In genomic region chrX:77572322-77572721, GRCh38 we compare ENCODE assay signal across 26 cellular contexts.
DNase-seq lines count a peak whose midpoint lies in the region; ATAC-seq and TF ChIP-seq lines count a peak whose summit lies in the region.
"Had no signal": no experiment of that assay in that cellular context is flagged by ENCODE, and none has a peak within 500 bp of the region (broad histone marks: within the 10 kb centered on the region; RNA-seq: fewer than 3 reads in every experiment).

No MANE protein-coding gene starts in this region.

- DNase-seq in AG10803 (ENCODE audit: low read depth) (peak; percentile 0), HS-27A (ENCODE audit: low read depth) (peak; percentile 17), amniotic epithelial cell (ENCODE audit: low read depth) (peak; percentile 8), fibroblast of mammary gland (ENCODE audit: low read depth) (peak; percentile 50), caudate nucleus (lab: John Stamatoyannopoulos, UW) (no peak), BE2C (no peak), iPS-NIHi11 (ENCODE audit: low spot score) (no peak)
- DNase-seq: activated CD4-positive, alpha-beta T cell treated with anti-CD3 and anti-CD28 coated beads for 4 hours; activated gamma-delta T cell treated with Interleukin-2 at 50 U/mL for 16 hours; activated T-cell treated with anti-CD3 and anti-CD28 coated beads, Interleukin-2, amount 50 U/mL, for 1 hour; AML-193; CD4-positive, alpha-beta memory T cell; DMS 273 treated with DMSO at 0.1 percent for 48 hours; gastrocnemius medialis; left colon; NCI-H1417; NCI-H2081 treated with DMSO at 0.1 percent for 48 hours; NCI-H82; pancreas; retina; stimulated activated CD4-positive, alpha-beta T cell treated with anti-CD3 and anti-CD28 coated beads, Interleukin-1b, Interleukin-23, amount 100 ng/mL, for 48 hours; stimulated activated CD8-positive, alpha-beta memory T cell treated with anti-CD3 and anti-CD28 coated beads, Interleukin-4, amount 100 ng/mL, for 48 hours; stomach; tibial artery had no signal

- TF ChIP-seq CTCF in AG10803 (conservative IDR thresholded peaks at IDR 0.05; ENCODE audit: low read length): no peak
- TF ChIP-seq CTCF in fibroblast of mammary gland (conservative IDR thresholded peaks at IDR 0.05; ENCODE audit: control insufficient read depth, insufficient read depth, low read depth, low read length): no peak
- no peak for TF ChIP-seq CTCF in BE2C (IDR thresholded peaks at IDR 0.05; ENCODE audit: low read depth, low read length)

- H3K4me3 ChIP-seq in AG10803 (ENCODE audit: low read length): no peak overlapping the region
- H3K4me3 ChIP-seq in fibroblast of mammary gland (ENCODE audit: control insufficient read depth, low read depth, low read length): no peak overlapping the region
- H3K4me3 ChIP-seq in BE2C (ENCODE audit: low read depth, low read length): no peak overlapping the region
- H3K4me3 ChIP-seq: gastrocnemius medialis, pancreas, smooth muscle cell, stomach, tibial artery had no signal

- ATAC-seq in HG03135 (IDR thresholded peaks at IDR 0.05; ENCODE audit: unreplicated experiment): no peak
- ATAC-seq: gastrocnemius medialis, left colon, pancreas had no signal

- no peaks in the 10 kb centered on the region for H3K9me3 ChIP-seq in BE2C
- H3K9me3 ChIP-seq: gastrocnemius medialis, stomach, tibial artery had no signal

- H3K36me3 ChIP-seq in BE2C: no peaks in the 10 kb centered on the region
- H3K36me3 ChIP-seq: gastrocnemius medialis, pancreas, tibial artery had no signal

- no peaks in the 10 kb centered on the region for H3K4me1 ChIP-seq in BE2C
- H3K4me1 ChIP-seq: gastrocnemius medialis, pancreas, stomach, tibial artery had no signal

- H3K27ac ChIP-seq in caudate nucleus (ENCODE audit: low read depth, low read length): no peak overlapping the region
- H3K27ac ChIP-seq: gastrocnemius medialis, pancreas, stomach, tibial artery had no signal

- no peaks in the 10 kb centered on the region for H3K27me3 ChIP-seq in BE2C
- H3K27me3 ChIP-seq: gastrocnemius medialis, pancreas, stomach, tibial artery had no signal

Comparison
In these comparisons a context has a peak if more than half of its experiments do, and no peak if none do; other contexts are left out.
1. DNase-seq: peak in AG10803 (single experiment), HS-27A (single experiment), amniotic epithelial cell (single experiment) and fibroblast of mammary gland (single experiment); none in caudate nucleus (0 of 61), BE2C (single experiment) and iPS-NIHi11 (single experiment).